Comparison of ENCODE assay signal across 8 cellular contexts in genomic region chr6:90393232-90393884, GRCh38.
DNase-seq lines count a peak whose midpoint lies in the region; ATAC-seq and TF ChIP-seq lines count a peak whose summit lies in the region.

No MANE protein-coding gene starts in this region.

- no peak overlapping the region for H3K27ac ChIP-seq in SJSA1
- H3K27ac ChIP-seq in prostate gland, result no peak overlapping the region

- ATAC-seq in GM19372 (IDR thresholded peaks at IDR 0.05; ENCODE audit: low read depth, unreplicated experiment), result peak; percentile 77
- ATAC-seq in GM18517 (IDR thresholded peaks at IDR 0.05; ENCODE audit: unreplicated experiment), result no peak

- H3K27me3 ChIP-seq in BE2C (no peaks in the 10 kb centered on the region; the same call in 1 of the 2 replicates), SJSA1 (replicated peaks) (no peaks in the 10 kb centered on the region; the same call in 1 of the 2 replicates), prostate gland (replicated peaks; ENCODE audit: insufficient read depth) (no peaks in the 10 kb centered on the region)

- no peaks in the 10 kb centered on the region for H3K36me3 ChIP-seq in BE2C
- H3K36me3 ChIP-seq in SJSA1, result no peaks in the 10 kb centered on the region
- H3K36me3 ChIP-seq in prostate gland, result no peaks in the 10 kb centered on the region

- 32% methylated on average over 7 of the region's 7 CpGs for WGBS in prostate gland

- H3K4me1 ChIP-seq in BE2C (no peaks in the 10 kb centered on the region), SJSA1 (replicated peaks) (peaks cover 20% of the 10 kb centered on the region), prostate gland (replicated peaks) (no peaks in the 10 kb centered on the region)

- H3K9me3 ChIP-seq in BE2C (no peaks in the 10 kb centered on the region), SJSA1 (replicated peaks) (no peaks in the 10 kb centered on the region), prostate gland (no peaks in the 10 kb centered on the region)

- TF ChIP-seq CTCF in BE2C (IDR thresholded peaks at IDR 0.05; ENCODE audit: low read depth, low read length) (peak; percentile 83), prostate gland (IDR thresholded peaks at IDR 0.05) (peak; percentile 53 to 77 (median 72))

- DNase-seq in BE2C, result peak; percentile 51
- DNase-seq in Kasumi-1 (lab: John Stamatoyannopoulos, UW), result peak; percentile 65 to 75
- peak; percentile 56 to 60 for DNase-seq in SJSA1 (ENCODE audit: low read depth in 1 of 2, low spot score in 2 of 2)
- DNase-seq in activated effector memory CD4-positive, alpha-beta T cell treated with anti-CD3 and anti-CD28 coated beads, Interleukin-2, amount 50 U/mL, for 16 hours, result peak; percentile 82
- DNase-seq in germinal center (ENCODE audit: low spot score), result peak; percentile 55
- peak; percentile 63 for DNase-seq in prostate gland (ENCODE audit: low spot score)

- no peak for TF ChIP-seq POLR2A in prostate gland (IDR thresholded peaks at IDR 0.05)

- no peak overlapping the region for H3K4me3 ChIP-seq in BE2C (ENCODE audit: low read depth, low read length)
- H3K4me3 ChIP-seq in SJSA1, result no peak overlapping the region
- no peak overlapping the region for H3K4me3 ChIP-seq in prostate gland

- intact Hi-C loops in prostate gland (cut with DNase I), result loop anchor here (2.0 to 10.0 kb wide), 5 partner anchors 84 to 449 kb away; partner anchors contain the start of gene BACH2
